Comparison of ENCODE assay signal across 1 cellular context in the genomic region with DNA sequence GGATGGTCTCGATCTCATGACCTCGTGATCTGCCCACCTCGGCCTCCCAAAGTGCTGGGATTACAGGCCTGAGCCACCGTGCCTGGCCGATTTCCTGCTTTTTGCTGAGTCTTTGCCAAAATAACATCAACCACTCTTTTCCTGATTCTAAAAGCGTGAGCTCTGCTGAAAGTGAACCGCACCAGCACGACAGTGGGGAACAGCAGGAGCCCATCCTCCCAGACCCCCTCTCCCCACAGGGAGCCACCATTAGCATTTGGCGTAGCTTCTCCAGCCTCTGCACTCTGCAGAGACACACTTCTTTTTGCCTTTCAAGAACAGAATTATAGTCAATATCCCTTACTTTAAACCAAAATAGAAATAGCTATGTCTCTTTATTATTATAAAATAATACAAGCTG.
TF ChIP-seq lines count a peak whose summit lies in the region.

No MANE protein-coding gene starts in this region.

TF ChIP-seq in K562, 482 proteins besides CTCF, POLR2A, EP300 and RAD21:
- TF ChIP-seq ZNF316 (IDR thresholded peaks at IDR 0.05): 0 out of 2 replicates have a peak, but pooled peaks have one; percentile 12
- no peak for TF ChIP-seq EWSR1 (IDR thresholded peaks at IDR 0.05; ENCODE audit: borderline replicate concordance, low read depth, partially characterized antibody)
